Comparison of ENCODE assay signal across 7 cellular contexts in the genomic region with DNA sequence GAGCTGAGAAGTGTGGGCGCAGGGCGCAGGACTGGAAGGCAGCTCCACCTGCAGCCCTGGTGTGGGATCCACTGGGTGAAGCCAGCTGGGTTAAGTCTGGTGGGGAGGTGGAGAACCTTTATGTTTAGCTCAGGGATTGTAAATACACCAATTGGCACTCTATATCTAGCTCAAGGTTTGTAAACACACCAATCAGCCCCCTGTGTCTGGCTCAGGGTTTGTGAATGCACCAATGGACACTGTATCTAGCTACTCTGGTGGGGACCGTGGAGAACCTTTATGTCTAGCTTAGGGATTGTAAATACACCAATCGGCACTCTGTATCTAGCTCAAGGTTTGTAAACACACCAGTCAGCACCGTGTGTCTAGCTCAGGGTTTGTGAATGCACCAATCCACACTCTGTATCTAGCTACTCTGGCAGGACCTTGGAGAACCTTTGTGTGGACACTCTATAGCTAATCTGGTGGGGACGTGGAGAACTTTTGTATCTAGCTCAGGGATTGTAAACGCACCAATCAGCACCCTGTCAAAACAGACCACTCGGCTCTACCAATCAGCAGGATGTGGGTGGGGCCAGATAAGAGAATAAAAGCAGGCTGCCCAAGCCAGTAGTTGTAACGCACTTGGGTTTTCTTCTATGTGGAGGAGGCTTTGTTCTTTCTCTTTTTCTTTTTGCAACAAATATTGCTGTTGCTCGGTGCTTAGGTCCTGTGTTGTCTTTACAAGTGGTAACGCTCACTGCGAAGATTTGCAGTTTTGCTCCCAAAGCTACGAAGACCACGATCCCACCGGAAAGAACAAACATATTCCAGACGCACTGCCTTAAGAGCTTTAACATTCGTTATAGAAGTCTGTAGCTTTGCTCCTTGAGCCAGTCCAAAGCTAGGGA. TPM values are rescaled to one million over a fixed set of nuclear protein-coding genes. Genes with fewer than 3 reads are reported as not detected.
DNase-seq lines count a peak whose midpoint lies in the region; ATAC-seq and TF ChIP-seq lines count a peak whose summit lies in the region.
"Not testable (repeated sequence)": the region's sequence is repeated elsewhere in the genome, so short reads cannot be mapped to it uniquely, and the experiment has no call there.
"Had no signal": no experiment of that assay in that cellular context is flagged by ENCODE, and none has a peak within 500 bp of the region (broad histone marks: within the 10 kb centered on the region; RNA-seq: fewer than 3 reads in every experiment).

No MANE protein-coding gene starts in this region.

- ATAC-seq in activated T-helper 17 cell treated with anti-CD3 and anti-CD28 coated beads, Interleukin-2, amount 50 U/mL, for 72 hours (replicated peaks); naive B cell (ENCODE audit: low read depth in 2 of 2); thoracic aorta (ENCODE audit: insufficient number of reproducible peaks, low FRiP score, low read depth): not testable (repeated sequence)

- WGBS in esophagus, 2 donors: 78 to 88% methylated on average over 17 of the region's 17 CpGs

- not testable (repeated sequence) for H3K27me3 ChIP-seq in esophagus (ENCODE audit: control insufficient read depth in 1 of 2, insufficient read depth in 2 of 2, low read length in 2 of 2); thoracic aorta (replicated peaks; ENCODE audit: insufficient read depth)

- peak overlapping the region; percentile 90 to 93 for H3K27ac ChIP-seq in esophagus (ENCODE audit: low read depth in 2 of 2, low read length in 1 of 2)
- H3K27ac ChIP-seq in thoracic aorta: peak overlapping the region; percentile 72 to 78

- not testable (repeated sequence) for H3K36me3 ChIP-seq in esophagus (ENCODE audit: control insufficient read depth in 2 of 2, insufficient read depth in 2 of 2, low read length in 1 of 2); thoracic aorta

- H3K36me3 Mint-ChIP-seq in activated T-helper 17 cell treated with anti-CD3 and anti-CD28 coated beads, Interleukin-2, amount 50 U/mL, for 72 hours (ENCODE audit: low read depth): peaks cover 11% of the 10 kb centered on the region
- H3K36me3 Mint-ChIP-seq in naive B cell: not testable (repeated sequence)

- peak overlapping the region; percentile 97 for H3K4me3 Mint-ChIP-seq in activated T-helper 17 cell treated with anti-CD3 and anti-CD28 coated beads, Interleukin-2, amount 50 U/mL, for 72 hours
- H3K4me3 Mint-ChIP-seq in naive B cell: peak overlapping the region; percentile 95 to 98 (median 96)

- H3K27me3 Mint-ChIP-seq in activated T-helper 17 cell treated with anti-CD3 and anti-CD28 coated beads, Interleukin-2, amount 50 U/mL, for 72 hours; naive B cell: not testable (repeated sequence)

- not testable (repeated sequence) for TF ChIP-seq CTCF in GM12864 (IDR thresholded peaks at IDR 0.05; ENCODE audit: low read depth, low read length, missing control alignments); thoracic aorta (IDR thresholded peaks at IDR 0.05)

- not testable (repeated sequence) for H3K4me1 ChIP-seq in esophagus (ENCODE audit: control insufficient read depth in 2 of 2, insufficient read depth in 2 of 2, low read length in 1 of 2)
- H3K4me1 ChIP-seq in thoracic aorta (ENCODE audit: control insufficient read depth in 1 of 2, low read depth in 2 of 2): peaks cover 19 to 33% of the 10 kb centered on the region in 2 donors

- not testable (repeated sequence) for DNase-seq in GM12864 (ENCODE audit: low read depth); naive B cell; thoracic aorta (ENCODE audit: low spot score)

- H3K27ac Mint-ChIP-seq in activated T-helper 17 cell treated with anti-CD3 and anti-CD28 coated beads, Interleukin-2, amount 50 U/mL, for 72 hours: peak overlapping the region; percentile 98
- H3K27ac Mint-ChIP-seq in naive B cell: peak overlapping the region in 5 of 6 donors; percentile 18 to 92 (median 83)

- H3K4me1 Mint-ChIP-seq in activated T-helper 17 cell treated with anti-CD3 and anti-CD28 coated beads, Interleukin-2, amount 50 U/mL, for 72 hours: peaks cover 25% of the 10 kb centered on the region
- peaks cover 18 to 54% (median 44%) of the 10 kb centered on the region in 3 donors for H3K4me1 Mint-ChIP-seq in naive B cell

- not testable (repeated sequence) for H3K9me3 ChIP-seq in esophagus (ENCODE audit: control insufficient read depth in 2 of 2, insufficient read depth in 1 of 2, low read depth in 1 of 2, low read length in 1 of 2); thoracic aorta

- H3K4me3 ChIP-seq in GM12864 (ENCODE audit: low read depth, low read length) (peak overlapping the region; percentile 69), esophagus (ENCODE audit: low read depth in 1 of 2, low read length in 2 of 2) (peak overlapping the region; percentile 61 to 67), thoracic aorta (peak overlapping the region; percentile 77)

- H3K9me3 Mint-ChIP-seq in activated T-helper 17 cell treated with anti-CD3 and anti-CD28 coated beads, Interleukin-2, amount 50 U/mL, for 72 hours; naive B cell: not testable (repeated sequence)

TF ChIP-seq in PFSK-1, 5 proteins besides CTCF, POLR2A, EP300 and RAD21:
- TF ChIP-seq POLR2AphosphoS5 (IDR thresholded peaks at IDR 0.05; ENCODE audit: low read depth, low read length): peak; percentile 64; the same call in 1 of the 2 replicates

RNA-seq across cellular contexts. Expression of a gene that starts 1.7 kb away (rescaled TPM):
- 124 TPM for polyA plus RNA-seq in PFSK-1 (2012; ENCODE audit: insufficient read length, low read depth)
- 10 to 100 TPM; 52.6 to 64.1 TPM for total RNA-seq in activated T-helper 17 cell treated with anti-CD3 and anti-CD28 coated beads, Interleukin-2, amount 50 U/mL, for 72 hours
- polyA plus RNA-seq in esophagus (10 to 100 TPM; 82.7 to 84.9 TPM), naive B cell (ENCODE audit: low read depth in 6 of 6) (100 to 1,000 TPM in 3 of 6 donors, 10 to 100 TPM in 3; 75.6 to 149 (median 94.7) TPM)
- total RNA-seq in thoracic aorta: 100 to 1,000 TPM in 1 of 2 donors, 10 to 100 TPM in 1; 72.9 to 129 TPM

RNA-seq across cellular contexts. Expression of a gene that starts 26.4 kb away (rescaled TPM):
- 53.0 TPM for polyA plus RNA-seq in PFSK-1 (2012; ENCODE audit: insufficient read length, low read depth)
- 100 to 1,000 TPM in 1 of 2 donors, 10 to 100 TPM in 1; 90.4 to 109 TPM for total RNA-seq in activated T-helper 17 cell treated with anti-CD3 and anti-CD28 coated beads, Interleukin-2, amount 50 U/mL, for 72 hours
- polyA plus RNA-seq in esophagus: 10 to 100 TPM; 47.6 to 50.8 TPM
- polyA plus RNA-seq in naive B cell (ENCODE audit: low read depth in 6 of 6): 100 to 1,000 TPM; 165 to 210 (median 186) TPM
- 10 to 100 TPM; 63.4 to 80.7 TPM for total RNA-seq in thoracic aorta

RNA-seq across cellular contexts. Expression of a gene that starts 26.4 kb away (rescaled TPM):
- 33.6 TPM for polyA plus RNA-seq in PFSK-1 (2012; ENCODE audit: insufficient read length, low read depth)
- 10 to 100 TPM; 13.7 to 27.4 TPM for total RNA-seq in activated T-helper 17 cell treated with anti-CD3 and anti-CD28 coated beads, Interleukin-2, amount 50 U/mL, for 72 hours
- 10 to 100 TPM in 1 of 2 donors, 1 to 10 TPM in 1; 9.2 to 20.9 TPM for polyA plus RNA-seq in esophagus
- 10 to 100 TPM; 10.5 to 16.2 (median 12.7) TPM for polyA plus RNA-seq in naive B cell (ENCODE audit: low read depth in 6 of 6)
- 10 to 100 TPM in 1 of 2 donors, 1 to 10 TPM in 1; 7.3 to 19.4 TPM for total RNA-seq in thoracic aorta

RNA-seq across cellular contexts. Expression of a gene that starts 26.8 kb away (rescaled TPM):
- polyA plus RNA-seq in PFSK-1 (2012; ENCODE audit: insufficient read length, low read depth): 1.6 TPM
- total RNA-seq in activated T-helper 17 cell treated with anti-CD3 and anti-CD28 coated beads, Interleukin-2, amount 50 U/mL, for 72 hours: not detected
- under 1 TPM in 1 of 2 donors, not detected in 1; 0.69 TPM for polyA plus RNA-seq in esophagus
- polyA plus RNA-seq in naive B cell (ENCODE audit: low read depth in 6 of 6): 1 to 10 TPM in 2 of 6 donors, under 1 TPM in 1, not detected in 3; 0.96 to 1.6 (median 1.1) TPM
- not detected for total RNA-seq in thoracic aorta
- total RNA-seq: HT-29 had no signal
